26 cellular contexts compared by ENCODE assay signal in the genomic region with DNA sequence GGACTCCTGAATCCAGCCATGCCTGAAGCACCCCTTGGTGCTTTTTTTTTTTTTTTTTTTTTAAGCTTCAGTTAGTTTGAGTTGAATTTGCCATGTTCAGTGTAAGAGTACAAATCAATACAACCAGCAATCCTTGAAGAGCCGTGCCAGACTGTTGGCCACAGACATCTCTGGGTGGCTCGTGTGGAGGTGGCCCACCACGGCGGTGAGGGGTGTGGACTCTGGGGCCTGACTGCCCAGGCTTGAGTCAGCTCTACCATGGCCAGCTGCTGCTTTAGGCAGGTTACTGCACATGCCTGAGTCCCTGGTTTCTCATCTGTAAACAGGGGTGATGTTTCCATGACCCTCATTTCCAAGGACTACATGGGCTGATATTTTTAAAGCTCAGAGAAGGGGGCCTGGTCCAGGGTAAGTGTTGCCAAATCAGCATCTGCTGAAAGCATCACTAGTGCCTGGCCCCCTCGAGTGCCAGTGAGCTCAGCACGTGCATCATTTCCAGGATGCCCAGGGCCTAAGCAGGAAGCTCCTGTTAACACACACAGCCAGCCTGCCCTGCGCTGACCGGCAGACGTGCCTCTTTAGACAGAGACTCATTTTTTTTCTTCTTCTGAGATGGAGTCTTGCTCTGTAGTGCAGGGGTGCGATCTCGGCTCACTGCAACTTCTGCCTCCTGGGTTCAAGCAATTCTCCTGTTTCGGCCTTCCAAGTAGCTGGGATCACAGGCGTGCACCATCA.
A peak's percentile ranks its signal among the peaks of the same experiment; 100 is the strongest.
DNase-seq lines count a peak whose midpoint lies in the region; ATAC-seq, FAIRE-seq and TF ChIP-seq lines count a peak whose summit lies in the region.
"Had no signal": no experiment of that assay in that cellular context is flagged by ENCODE, and none has a peak within 500 bp of the region (broad histone marks: within the 10 kb centered on the region; RNA-seq: fewer than 3 reads in every experiment).

No MANE protein-coding gene starts in this region.

- H3K9me3 Mint-ChIP-seq in endothelial cell (ENCODE audit: unreplicated experiment): no peaks in the 10 kb centered on the region
- H3K9me3 Mint-ChIP-seq: CD4-positive, alpha-beta memory T cell; CD8-positive, alpha-beta memory T cell had no signal

- CTCF ChIA-PET in GM12878 (lab: Yijun Ruan, JAX): no interaction called here

- H3K27me3 Mint-ChIP-seq in endothelial cell (ENCODE audit: unreplicated experiment): peaks cover 13% of the 10 kb centered on the region

- H3K27me3 ChIP-seq in GM12878 (replicated peaks in 1 of 2; ENCODE audit: control insufficient read depth in 2 of 2, insufficient read depth in 2 of 2, low read length in 1 of 2): no peaks in the 10 kb centered on the region
- H3K27me3 ChIP-seq in heart left ventricle: peaks cover 0 to 28% (median 8%) of the 10 kb centered on the region in 9 donors
- H3K27me3 ChIP-seq: BE2C, BLaER1 had no signal

- no peak for TF ChIP-seq RAD21 in GM12878 (IDR thresholded peaks at IDR 0.05; ENCODE audit: insufficient read depth, low read depth, low read length)

- H3K4me1 ChIP-seq in GM12878 (ENCODE audit: control insufficient read depth, insufficient read depth, low read length): peaks cover 7% of the 10 kb centered on the region
- H3K4me1 ChIP-seq in heart left ventricle: peaks cover 0 to 11% (median 0%) of the 10 kb centered on the region in 12 donors
- H3K4me1 ChIP-seq: BE2C had no signal

- BruUV-seq in GM12878 (replicated peaks; lab: Mats Ljungman, UMichigan): no TSS peak

- H3K4me3 ChIP-seq in GM12878: peak overlapping the region; percentile 79; the same call in 1 of the 2 replicates
- H3K4me3 ChIP-seq in heart left ventricle: no peak overlapping the region
- H3K4me3 ChIP-seq: BLaER1 had no signal

- peak overlapping the region; percentile 69 for H3K4me2 ChIP-seq in GM12878 (ENCODE audit: control insufficient read depth, insufficient read depth)
- H3K4me2 ChIP-seq: BLaER1 had no signal

- H3K9me3 ChIP-seq in GM12878 (replicated peaks; ENCODE audit: control insufficient read depth, insufficient read depth, low read length) (no peaks in the 10 kb centered on the region), heart left ventricle (no peaks in the 10 kb centered on the region)
- H3K9me3 ChIP-seq: BE2C, BLaER1 had no signal

- H3K27ac ChIP-seq in GM12878 (ENCODE audit: control insufficient read depth, insufficient read depth) (peak overlapping the region; percentile 52), substantia nigra (ENCODE audit: low read depth, low read length, poor library complexity, severe bottlenecking) (peak overlapping the region; percentile 47), heart left ventricle (no peak overlapping the region)
- H3K27ac ChIP-seq: BLaER1 had no signal

- ATAC-seq in GM12878 (no peak), heart left ventricle (no peak)

- H4K20me1 ChIP-seq in GM12878 (ENCODE audit: control insufficient read depth, insufficient read depth): no peaks in the 10 kb centered on the region
- H4K20me1 ChIP-seq: BLaER1 had no signal

- TF ChIP-seq POLR2A in GM12878 (IDR thresholded peaks at IDR 0.05; ENCODE audit: low read depth, low read length): no peak
- no peak for TF ChIP-seq POLR2A in heart left ventricle (IDR thresholded peaks at IDR 0.05)

- WGBS in GM12878 (ENCODE audit: insufficient coverage, insufficient replicate concordance, low lambda C conversion rate, missing lambda C conversion rate): 43% methylated on average over 13 of the region's 13 CpGs
- WGBS in heart left ventricle, 4 donors: 78 to 85% (median 82%) methylated on average over 13 of the region's 13 CpGs

- TF ChIP-seq CTCF in GM12878 (IDR thresholded peaks at IDR 0.05 in 2 of 3, conservative IDR thresholded peaks at IDR 0.05 in 1 of 3; ENCODE audit: control insufficient read depth in 2 of 3, extremely low read depth in 1 of 3, insufficient read depth in 1 of 3, low read depth in 3 of 3, low read length in 3 of 3) (no peak), endothelial cell (IDR thresholded peaks at IDR 0.05; ENCODE audit: unreplicated experiment) (no peak), heart left ventricle (IDR thresholded peaks at IDR 0.05) (no peak)

- RAD21 ChIA-PET in GM12878 (lab: Charles Lee; ENCODE audit: unreplicated experiment): no interaction called here

- peaks cover 12% of the 10 kb centered on the region for H3K4me1 Mint-ChIP-seq in endothelial cell (ENCODE audit: unreplicated experiment)

- no peak overlapping the region for H3K27ac Mint-ChIP-seq in endothelial cell (ENCODE audit: unreplicated experiment)

- DNase-seq in GM12878 (ENCODE audit: low read depth, low spot score) (no peak), endothelial cell (ENCODE audit: low spot score) (no peak), substantia nigra (lab: John Stamatoyannopoulos, UW) (no peak), NCI-H146 (lab: John Stamatoyannopoulos, UW) (no peak), heart left ventricle (no peak)
- DNase-seq in stimulated activated naive CD4-positive, alpha-beta T cell treated with Interleukin-2 at 50 U/mL for 16 hours (lab: John Stamatoyannopoulos, UW): no peak
- DNase-seq: 8988T; ACHN; BE2C; C1 segment of cervical spinal cord; CD4-positive, alpha-beta memory T cell; CD4-positive, CD25-positive, alpha-beta regulatory T cell; CD8-positive, alpha-beta memory T cell; COR-L47; DMS 273 treated with DMSO at 0.1 percent for 48 hours; DMS153; DMS53; DMS79; DND-41; EL; GDM1 had no signal

- H3K9ac ChIP-seq in GM12878 (ENCODE audit: control insufficient read depth, insufficient read depth, low read length): peak overlapping the region; percentile 30
- H3K9ac ChIP-seq: BLaER1 had no signal

- SMC1A ChIA-PET in GM12878 (lab: Charles Lee; ENCODE audit: uncharacterized antibody, unreplicated experiment): no interaction called here

- no peak for TF ChIP-seq EP300 in GM12878 (IDR thresholded peaks at IDR 0.05; ENCODE audit: borderline replicate concordance in 1 of 2, control insufficient read depth in 1 of 2, low read depth in 2 of 2, low read length in 2 of 2)

- intact Hi-C loops in GM12878 (cut with micrococcal nuclease; ENCODE audit: unreplicated experiment): loop anchor here (5.0 kb wide), 1 partner anchor 40 kb away; no protein-coding TSS in a partner anchor
- intact Hi-C loops in heart left ventricle (cut with DNase I): no loop called here

- in situ Hi-C loops in GM12878 (cut with MboI): no loop called here

- H3K36me3 Mint-ChIP-seq in endothelial cell (ENCODE audit: low read depth, unreplicated experiment): no peaks in the 10 kb centered on the region
- H3K36me3 Mint-ChIP-seq: CD14-positive monocyte; CD4-positive, alpha-beta memory T cell; CD4-positive, CD25-positive, alpha-beta regulatory T cell; CD8-positive, alpha-beta memory T cell had no signal

- POLR2A ChIA-PET in GM12878 (lab: Charles Lee): interaction anchor here (0.5 kb wide), 1 partner anchor 35 kb away, joined by 5 read pairs; no protein-coding TSS in a partner anchor

- peaks cover 41% of the 10 kb centered on the region for H3K79me2 ChIP-seq in GM12878 (ENCODE audit: control insufficient read depth, insufficient read depth, low read length)

- no peak for FAIRE-seq in GM12878 (lab: Jason Lieb, UNC)
- FAIRE-seq: A204.1, GM12891, GM19239 had no signal

- no peak overlapping the region for H2AFZ ChIP-seq in GM12878 (ENCODE audit: control insufficient read depth, low read depth, low read length)

- H3K4me3 Mint-ChIP-seq in endothelial cell (ENCODE audit: unreplicated experiment): peak overlapping the region; percentile 9
- H3K4me3 Mint-ChIP-seq: CD14-positive monocyte; CD4-positive, alpha-beta memory T cell had no signal

- H3K36me3 ChIP-seq in GM12878 (ENCODE audit: control insufficient read depth in 2 of 2, insufficient read depth in 2 of 2, low read length in 1 of 2) (no peaks in the 10 kb centered on the region), heart left ventricle (no peaks in the 10 kb centered on the region)
- H3K36me3 ChIP-seq: BE2C, BLaER1 had no signal

TF ChIP-seq in GM12878, 131 proteins besides CTCF, POLR2A, EP300 and RAD21 (continues in another document):
- no peak for TF ChIP-seq ZBED1 (IDR thresholded peaks at IDR 0.05; ENCODE audit: borderline replicate concordance)
- TF ChIP-seq, protein P1, sequence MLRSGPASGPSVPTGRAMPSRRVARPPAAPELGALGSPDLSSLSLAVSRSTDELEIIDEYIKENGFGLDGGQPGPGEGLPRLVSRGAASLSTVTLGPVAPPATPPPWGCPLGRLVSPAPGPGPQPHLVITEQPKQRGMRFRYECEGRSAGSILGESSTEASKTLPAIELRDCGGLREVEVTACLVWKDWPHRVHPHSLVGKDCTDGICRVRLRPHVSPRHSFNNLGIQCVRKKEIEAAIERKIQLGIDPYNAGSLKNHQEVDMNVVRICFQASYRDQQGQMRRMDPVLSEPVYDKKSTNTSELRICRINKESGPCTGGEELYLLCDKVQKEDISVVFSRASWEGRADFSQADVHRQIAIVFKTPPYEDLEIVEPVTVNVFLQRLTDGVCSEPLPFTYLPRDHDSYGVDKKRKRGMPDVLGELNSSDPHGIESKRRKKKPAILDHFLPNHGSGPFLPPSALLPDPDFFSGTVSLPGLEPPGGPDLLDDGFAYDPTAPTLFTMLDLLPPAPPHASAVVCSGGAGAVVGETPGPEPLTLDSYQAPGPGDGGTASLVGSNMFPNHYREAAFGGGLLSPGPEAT (IDR thresholded peaks at IDR 0.05; ENCODE audit: low read depth): no peak
- no peak for TF ChIP-seq NFXL1 (IDR thresholded peaks at IDR 0.05; ENCODE audit: borderline replicate concordance)
- TF ChIP-seq NBN (IDR thresholded peaks at IDR 0.05): no peak
- no peak for TF ChIP-seq GATAD2B (conservative IDR thresholded peaks at IDR 0.05; ENCODE audit: low read depth)
- TF ChIP-seq, protein P2, sequence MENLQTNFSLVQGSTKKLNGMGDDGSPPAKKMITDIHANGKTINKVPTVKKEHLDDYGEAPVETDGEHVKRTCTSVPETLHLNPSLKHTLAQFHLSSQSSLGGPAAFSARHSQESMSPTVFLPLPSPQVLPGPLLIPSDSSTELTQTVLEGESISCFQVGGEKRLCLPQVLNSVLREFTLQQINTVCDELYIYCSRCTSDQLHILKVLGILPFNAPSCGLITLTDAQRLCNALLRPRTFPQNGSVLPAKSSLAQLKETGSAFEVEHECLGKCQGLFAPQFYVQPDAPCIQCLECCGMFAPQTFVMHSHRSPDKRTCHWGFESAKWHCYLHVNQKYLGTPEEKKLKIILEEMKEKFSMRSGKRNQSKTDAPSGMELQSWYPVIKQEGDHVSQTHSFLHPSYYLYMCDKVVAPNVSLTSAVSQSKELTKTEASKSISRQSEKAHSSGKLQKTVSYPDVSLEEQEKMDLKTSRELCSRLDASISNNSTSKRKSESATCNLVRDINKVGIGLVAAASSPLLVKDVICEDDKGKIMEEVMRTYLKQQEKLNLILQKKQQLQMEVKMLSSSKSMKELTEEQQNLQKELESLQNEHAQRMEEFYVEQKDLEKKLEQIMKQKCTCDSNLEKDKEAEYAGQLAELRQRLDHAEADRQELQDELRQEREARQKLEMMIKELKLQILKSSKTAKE (IDR thresholded peaks at IDR 0.05; ENCODE audit: low read depth, poor library complexity, severe bottlenecking): no peak

Comparison
In these comparisons a context has a peak if more than half of its experiments do, and no peak if none do; other contexts are left out.
1. H3K27ac ChIP-seq: peak in GM12878 (single experiment) and substantia nigra (single experiment); none in heart left ventricle (0 of 12).